ENCODE assay signal across 20 cellular contexts in genomic region chr6:168181776-168182765, GRCh38.
A peak's percentile ranks its signal among the peaks of the same experiment; 100 is the strongest.
DNase-seq lines count a peak whose midpoint lies in the region; ATAC-seq, FAIRE-seq and TF ChIP-seq lines count a peak whose summit lies in the region.
"Had no signal": no experiment of that assay in that cellular context is flagged by ENCODE, and none has a peak within 500 bp of the region (broad histone marks: within the 10 kb centered on the region; RNA-seq: fewer than 3 reads in every experiment).

No MANE protein-coding gene starts in this region.

- no peaks in the 10 kb centered on the region for H3K79me2 ChIP-seq in mesendoderm (ENCODE audit: control insufficient read depth, insufficient read depth, low read length)

- TF ChIP-seq CTCF in bronchial epithelial cell (IDR thresholded peaks at IDR 0.05; ENCODE audit: insufficient read depth, low read length, severe bottlenecking) (no peak), vagina (IDR thresholded peaks at IDR 0.05) (no peak)

- no peak overlapping the region for H4K8ac ChIP-seq in mesendoderm (ENCODE audit: low read depth, low read length)

- no peak for ATAC-seq in GM19455 (IDR thresholded peaks at IDR 0.05; ENCODE audit: unreplicated experiment)
- no peak for ATAC-seq in HG03565 (IDR thresholded peaks at IDR 0.05; ENCODE audit: unreplicated experiment)

- H3K4me3 ChIP-seq in bronchial epithelial cell (ENCODE audit: low read depth, low read length) (no peak overlapping the region), mesendoderm (ENCODE audit: low read length) (no peak overlapping the region), vagina (no peak overlapping the region)
- H3K4me3 ChIP-seq: GM23248 had no signal

- no peak overlapping the region for H3K18ac ChIP-seq in mesendoderm (ENCODE audit: low read length)

- no peak overlapping the region for H2BK120ac ChIP-seq in mesendoderm (ENCODE audit: low read depth, low read length)

- no peak overlapping the region for H3K4me2 ChIP-seq in mesendoderm (ENCODE audit: low read length)

- FAIRE-seq in bronchial epithelial cell (lab: Jason Lieb, UNC) = peak; percentile 43
- FAIRE-seq: GM12891, GM18507, RCC 7860 had no signal

- DNase-seq in activated effector memory CD4-positive, alpha-beta T cell treated with anti-CD3 and anti-CD28 coated beads, Interleukin-2, amount 50 U/mL, for 16 hours = peak; percentile 30
- DNase-seq in activated effector memory CD4-positive, alpha-beta T cell treated with Interleukin-2 at 50 U/mL for 16 hours = no peak
- no peak for DNase-seq in bronchial epithelial cell (ENCODE audit: low read depth)
- DNase-seq in mesendoderm = no peak
- peak; percentile 64 to 82 for DNase-seq in vagina (ENCODE audit: extremely low spot score in 2 of 2)
- no peak for DNase-seq in NCI-H1417 (lab: John Stamatoyannopoulos, UW)
- DNase-seq: C1 segment of cervical spinal cord, DND-41, GF-D8, GM23248, NCI-H1092, NCI-H2107, NCI-H2227 treated with DMSO at 0.1 percent for 48 hours, NCI-H526 treated with DMSO at 0.1 percent for 48 hours, Right ventricle myocardium superior had no signal

- H3K4me1 ChIP-seq in mesendoderm (ENCODE audit: control insufficient read depth, low read depth, low read length) (no peaks in the 10 kb centered on the region), vagina (peaks cover 6% of the 10 kb centered on the region)

- H3K9ac ChIP-seq in mesendoderm (ENCODE audit: low read length) = no peak overlapping the region
- H3K9ac ChIP-seq: GM23248 had no signal

- no peak overlapping the region for H3K4ac ChIP-seq in mesendoderm (ENCODE audit: low read depth, low read length)

- H2BK15ac ChIP-seq in mesendoderm (replicated peaks; ENCODE audit: low read depth) = no peak overlapping the region

- H3K56ac ChIP-seq in mesendoderm (ENCODE audit: low read length) = peak overlapping the region; percentile 0

- TF ChIP-seq POLR2A in vagina (IDR thresholded peaks at IDR 0.05) = no peak

- no peak overlapping the region for H4K5ac ChIP-seq in mesendoderm (ENCODE audit: low read length)

- no peak overlapping the region for H2AK5ac ChIP-seq in mesendoderm (ENCODE audit: low read length)

- no peaks in the 10 kb centered on the region for H3K79me1 ChIP-seq in mesendoderm (ENCODE audit: low read length)

- no peaks in the 10 kb centered on the region for H3K9me3 ChIP-seq in vagina

- H3K27ac ChIP-seq in mesendoderm (ENCODE audit: low read depth, low read length) = no peak overlapping the region
- H3K27ac ChIP-seq in vagina = no peak overlapping the region
- H3K27ac ChIP-seq: GM23248 had no signal

- no peaks in the 10 kb centered on the region for H3K36me3 ChIP-seq in bronchial epithelial cell (ENCODE audit: control insufficient read depth, insufficient read depth, low read length)
- H3K36me3 ChIP-seq in mesendoderm (ENCODE audit: control insufficient read depth, insufficient read depth, low read length) = no peaks in the 10 kb centered on the region
- no peaks in the 10 kb centered on the region for H3K36me3 ChIP-seq in vagina

- no CpG with 5 or more reads among the region's 24 CpGs for WGBS in mesendoderm (ENCODE audit: extremely low coverage, insufficient coverage, low lambda C conversion rate)

- H3K23ac ChIP-seq in mesendoderm (ENCODE audit: low read length) = no peak overlapping the region

- H2BK5ac ChIP-seq in mesendoderm (ENCODE audit: low read length) = no peak overlapping the region

- intact Hi-C loops in vagina (cut with DNase I) = no loop called here

- H3K27me3 ChIP-seq in bronchial epithelial cell (ENCODE audit: control insufficient read depth, insufficient read depth, low read length) (peaks cover 2% of the 10 kb centered on the region), mesendoderm (ENCODE audit: insufficient read depth, low read length, poor library complexity) (no peaks in the 10 kb centered on the region), vagina (no peaks in the 10 kb centered on the region)

Comparison
In these comparisons a context has a peak if more than half of its experiments do, and no peak if none do; other contexts are left out.
1. DNase-seq: peak in activated effector memory CD4-positive, alpha-beta T cell treated with anti-CD3 and anti-CD28 coated beads, Interleukin-2, amount 50 U/mL, for 16 hours (single experiment) and vagina (2 of 2); none in activated effector memory CD4-positive, alpha-beta T cell treated with Interleukin-2 at 50 U/mL for 16 hours (single experiment), bronchial epithelial cell (single experiment), mesendoderm (single experiment) and NCI-H1417 (0 of 3).